Comparison of ENCODE assay signal across 8 cellular contexts in the genomic region with DNA sequence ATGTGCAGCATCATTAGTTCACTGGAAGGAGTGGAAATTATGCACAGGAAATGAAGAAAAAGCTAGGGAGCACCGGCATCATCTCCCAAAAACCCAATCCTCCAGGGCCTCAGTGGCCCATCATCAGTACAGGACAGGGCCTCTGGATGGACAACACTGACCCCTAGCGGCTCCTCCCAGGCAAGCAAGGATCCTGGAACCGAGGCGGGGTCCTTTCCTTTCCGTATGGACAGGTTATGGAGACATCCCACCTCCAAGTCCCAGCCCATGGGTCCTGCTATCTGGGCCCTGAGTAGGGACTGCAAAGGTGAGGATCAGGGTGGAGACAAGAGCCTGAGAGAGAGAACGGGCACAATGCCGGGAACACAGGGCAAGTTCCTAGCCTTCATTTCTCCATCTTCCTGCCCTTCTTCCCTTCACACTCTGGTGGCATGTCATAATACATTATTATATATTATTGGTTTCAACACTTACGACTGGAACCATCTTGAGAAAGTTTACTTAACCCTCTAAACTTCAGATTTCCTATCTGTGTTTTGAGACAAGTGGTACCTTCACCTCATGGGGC.
DNase-seq lines count a peak whose midpoint lies in the region; ATAC-seq and TF ChIP-seq lines count a peak whose summit lies in the region.

No MANE protein-coding gene starts in this region.

- H3K27ac ChIP-seq in heart right ventricle, result no peak overlapping the region
- H3K27ac ChIP-seq in thoracic aorta, result no peak overlapping the region

- CTCF ChIA-PET in activated CD8-positive, alpha-beta T cell treated with anti-CD3 and anti-CD28 coated beads for 36 hours (lab: Charles Lee), result interaction anchor here (1.4 to 1.5 kb wide), 2 partner anchors 17 to 28 kb away, joined by 3 to 4 read pairs; no protein-coding TSS in a partner anchor
- CTCF ChIA-PET in activated CD8-positive, alpha-beta T cell treated with anti-CD3 and anti-CD28 coated beads, Interleukin-2, amount 10 ng/mL, durations not matched to agents 7 days and 5 days (lab: Charles Lee), result no interaction called here

- POLR2A ChIA-PET in activated CD8-positive, alpha-beta T cell treated with anti-CD3 and anti-CD28 coated beads for 36 hours (lab: Charles Lee), result no interaction called here
- POLR2A ChIA-PET in activated CD8-positive, alpha-beta T cell treated with anti-CD3 and anti-CD28 coated beads, Interleukin-2, amount 10 ng/mL, durations not matched to agents 7 days and 5 days (lab: Charles Lee), result no interaction called here

- TF ChIP-seq CTCF in activated CD8-positive, alpha-beta T cell treated with anti-CD3 and anti-CD28 coated beads for 36 hours (IDR thresholded peaks at IDR 0.05), result no peak
- TF ChIP-seq CTCF in heart right ventricle (IDR thresholded peaks at IDR 0.05) (peak; percentile 39 to 67 (median 61)), thoracic aorta (IDR thresholded peaks at IDR 0.05) (peak; percentile 30)

- WGBS in heart right ventricle, 2 donors, result 65 to 74% methylated on average over 8 of the region's 8 CpGs

- H3K36me3 Mint-ChIP-seq in activated CD8-positive, alpha-beta T cell treated with anti-CD3 and anti-CD28 coated beads for 36 hours (ENCODE audit: low read depth), result no peaks in the 10 kb centered on the region
- H3K36me3 Mint-ChIP-seq in activated CD8-positive, alpha-beta T cell treated with anti-CD3 and anti-CD28 coated beads, Interleukin-2, amount 10 ng/mL, durations not matched to agents 7 days and 5 days (ENCODE audit: low read depth), result no peaks in the 10 kb centered on the region

- intact Hi-C loops in activated CD8-positive, alpha-beta T cell treated with anti-CD3 and anti-CD28 coated beads for 36 hours (cut with micrococcal nuclease), result no loop called here
- intact Hi-C loops in heart right ventricle (cut with DNase I), result loop anchor here in 1 of 10 donors (5.0 kb wide), 1 partner anchor 65 kb away; no protein-coding TSS in a partner anchor

- no peak overlapping the region for H3K4me3 Mint-ChIP-seq in activated CD8-positive, alpha-beta T cell treated with anti-CD3 and anti-CD28 coated beads for 36 hours
- no peak overlapping the region for H3K4me3 Mint-ChIP-seq in activated CD8-positive, alpha-beta T cell treated with anti-CD3 and anti-CD28 coated beads, Interleukin-2, amount 10 ng/mL, durations not matched to agents 7 days and 5 days

- H3K9me3 Mint-ChIP-seq in activated CD8-positive, alpha-beta T cell treated with anti-CD3 and anti-CD28 coated beads for 36 hours, result no peaks in the 10 kb centered on the region
- no peaks in the 10 kb centered on the region for H3K9me3 Mint-ChIP-seq in activated CD8-positive, alpha-beta T cell treated with anti-CD3 and anti-CD28 coated beads, Interleukin-2, amount 10 ng/mL, durations not matched to agents 7 days and 5 days (ENCODE audit: insufficient read depth)

- H3K4me3 ChIP-seq in heart right ventricle (no peak overlapping the region), thoracic aorta (no peak overlapping the region)

- H3K27ac Mint-ChIP-seq in activated CD8-positive, alpha-beta T cell treated with anti-CD3 and anti-CD28 coated beads for 36 hours, result no peak overlapping the region
- no peak overlapping the region for H3K27ac Mint-ChIP-seq in activated CD8-positive, alpha-beta T cell treated with anti-CD3 and anti-CD28 coated beads, Interleukin-2, amount 10 ng/mL, durations not matched to agents 7 days and 5 days

- H3K27me3 ChIP-seq in heart right ventricle (no peaks in the 10 kb centered on the region), thoracic aorta (replicated peaks; ENCODE audit: insufficient read depth) (no peaks in the 10 kb centered on the region)

- ATAC-seq in activated CD8-positive, alpha-beta T cell treated with anti-CD3 and anti-CD28 coated beads for 36 hours, result no peak
- ATAC-seq in activated CD8-positive, alpha-beta T cell treated with anti-CD3 and anti-CD28 coated beads, Interleukin-2, amount 10 ng/mL, durations not matched to agents 7 days and 5 days, result no peak
- peak in 6 of 8 donors; percentile 28 to 55 (median 50) for ATAC-seq in heart right ventricle
- no peak for ATAC-seq in thoracic aorta (ENCODE audit: insufficient number of reproducible peaks, low FRiP score, low read depth)
- no peak for ATAC-seq in activated CD4-positive, CD25-positive, alpha-beta regulatory T cell treated with anti-CD3 and anti-CD28 coated beads, Interleukin-2, amount 50 U/mL, for 24 hours
- ATAC-seq in GM19455 (IDR thresholded peaks at IDR 0.05; ENCODE audit: unreplicated experiment), result no peak

- H3K4me1 Mint-ChIP-seq in activated CD8-positive, alpha-beta T cell treated with anti-CD3 and anti-CD28 coated beads for 36 hours (ENCODE audit: low read depth), result peaks cover 14% of the 10 kb centered on the region
- peaks cover 10% of the 10 kb centered on the region for H3K4me1 Mint-ChIP-seq in activated CD8-positive, alpha-beta T cell treated with anti-CD3 and anti-CD28 coated beads, Interleukin-2, amount 10 ng/mL, durations not matched to agents 7 days and 5 days (ENCODE audit: low read depth)

- H3K4me1 ChIP-seq in heart right ventricle (peaks cover 0 to 32% (median 24%) of the 10 kb centered on the region in 9 donors), thoracic aorta (ENCODE audit: control insufficient read depth in 1 of 2, low read depth in 2 of 2) (peaks cover 6 to 16% of the 10 kb centered on the region in 2 donors)

- H3K27me3 Mint-ChIP-seq in activated CD8-positive, alpha-beta T cell treated with anti-CD3 and anti-CD28 coated beads for 36 hours, result no peaks in the 10 kb centered on the region
- peaks cover 2% of the 10 kb centered on the region for H3K27me3 Mint-ChIP-seq in activated CD8-positive, alpha-beta T cell treated with anti-CD3 and anti-CD28 coated beads, Interleukin-2, amount 10 ng/mL, durations not matched to agents 7 days and 5 days (ENCODE audit: low read depth)

- H3K9me3 ChIP-seq in heart right ventricle (no peaks in the 10 kb centered on the region), thoracic aorta (no peaks in the 10 kb centered on the region)

- DNase-seq in activated CD8-positive, alpha-beta T cell treated with anti-CD3 and anti-CD28 coated beads for 36 hours, result peak; percentile 18
- DNase-seq in activated CD8-positive, alpha-beta T cell treated with anti-CD3 and anti-CD28 coated beads, Interleukin-2, amount 10 ng/mL, durations not matched to agents 7 days and 5 days, result no peak
- peak; percentile 54 for DNase-seq in SK-MEL-5 (ENCODE audit: low read depth, low spot score)
- DNase-seq in heart right ventricle, result no peak
- DNase-seq in thoracic aorta (ENCODE audit: low spot score), result no peak
- DNase-seq in NCI-H1417 treated with DMSO at 0.1 percent for 48 hours (lab: John Stamatoyannopoulos, UW), result no peak

- H3K36me3 ChIP-seq in heart right ventricle (peaks cover 0 to 2% (median 0%) of the 10 kb centered on the region in 9 donors), thoracic aorta (no peaks in the 10 kb centered on the region)

- in situ Hi-C loops in SK-MEL-5 (cut with HindIII; ENCODE audit: low pct_unique_long_range_greater_than_20kb, low sequenced_read_pairs), result no loop called here

Comparison
In these comparisons a context has a peak if more than half of its experiments do, and no peak if none do; other contexts are left out.
1. DNase-seq: peak in activated CD8-positive, alpha-beta T cell treated with anti-CD3 and anti-CD28 coated beads for 36 hours (single experiment) and SK-MEL-5 (single experiment); none in activated CD8-positive, alpha-beta T cell treated with anti-CD3 and anti-CD28 coated beads, Interleukin-2, amount 10 ng/mL, durations not matched to agents 7 days and 5 days (single experiment), heart right ventricle (0 of 2), thoracic aorta (single experiment) and NCI-H1417 treated with DMSO at 0.1 percent for 48 hours (single experiment).
2. ATAC-seq: peak in heart right ventricle (6 of 8); none in activated CD8-positive, alpha-beta T cell treated with anti-CD3 and anti-CD28 coated beads for 36 hours (single experiment), activated CD8-positive, alpha-beta T cell treated with anti-CD3 and anti-CD28 coated beads, Interleukin-2, amount 10 ng/mL, durations not matched to agents 7 days and 5 days (single experiment), thoracic aorta (single experiment), activated CD4-positive, CD25-positive, alpha-beta regulatory T cell treated with anti-CD3 and anti-CD28 coated beads, Interleukin-2, amount 50 U/mL, for 24 hours (0 of 2) and GM19455 (single experiment).